9 cellular contexts compared by ENCODE assay signal in the genomic region with DNA sequence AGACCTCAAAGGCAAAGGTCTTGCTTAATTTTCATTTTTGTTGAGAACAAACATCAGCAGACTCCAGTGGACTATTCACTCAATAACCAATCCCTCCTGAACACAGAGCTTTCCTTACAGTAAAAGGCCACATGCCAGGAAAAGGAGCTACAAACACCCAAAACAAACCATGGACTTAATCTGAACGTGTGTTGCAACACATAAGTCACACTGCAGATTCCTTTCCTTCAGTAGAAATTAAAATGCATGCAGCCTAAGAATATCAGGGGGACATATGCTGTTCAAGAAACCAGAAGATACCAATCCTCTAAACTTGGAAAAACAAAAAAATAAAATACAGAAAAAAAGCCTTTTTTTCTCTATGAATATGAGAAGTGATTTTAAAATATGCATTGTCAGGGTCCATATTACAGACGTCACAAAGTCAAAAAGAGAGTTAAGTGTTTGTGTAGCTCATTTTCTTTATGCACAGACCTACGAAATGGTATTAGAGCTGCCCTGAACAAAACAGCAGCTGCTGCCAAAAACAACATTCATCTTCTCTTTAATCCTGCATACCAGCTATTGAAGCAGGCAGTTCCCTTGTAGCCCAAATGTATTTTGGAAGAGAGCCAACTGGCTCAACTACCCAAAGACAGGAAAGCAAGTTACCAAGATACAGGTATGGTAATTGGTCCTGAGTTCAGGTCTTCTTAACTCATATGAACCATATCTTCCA. TPM values are rescaled to one million over a fixed set of nuclear protein-coding genes. Genes with fewer than 3 reads are reported as not detected.
DNase-seq lines count a peak whose midpoint lies in the region; ATAC-seq and TF ChIP-seq lines count a peak whose summit lies in the region.
"Had no signal": no experiment of that assay in that cellular context is flagged by ENCODE, and none has a peak within 500 bp of the region (broad histone marks: within the 10 kb centered on the region; RNA-seq: fewer than 3 reads in every experiment).

No MANE protein-coding gene starts in this region.

- peaks cover 0 to 3% (median 0%) of the 10 kb centered on the region in 9 donors for H3K9me3 Mint-ChIP-seq in naive thymus-derived CD8-positive, alpha-beta T cell
- peaks cover 3% of the 10 kb centered on the region for H3K9me3 Mint-ChIP-seq in stimulated activated memory B cell treated with anti-CD40 and anti-IgM and Interleukin-4, amounts not matched to agents 10 μg/mL and 1 μg/mL and 100 μg/mL, for 72 hours

- POLR2A ChIA-PET in naive thymus-derived CD8-positive, alpha-beta T cell (lab: Charles Lee): no interaction called here

- no peak for TF ChIP-seq CTCF in esophagus squamous epithelium (IDR thresholded peaks at IDR 0.05)

- WGBS in esophagus squamous epithelium, 2 donors: 8 to 13% methylated on average over 3 of the region's 3 CpGs

- H3K27me3 Mint-ChIP-seq in naive thymus-derived CD8-positive, alpha-beta T cell: no peaks in the 10 kb centered on the region
- H3K27me3 Mint-ChIP-seq in stimulated activated memory B cell treated with anti-CD40 and anti-IgM and Interleukin-4, amounts not matched to agents 10 μg/mL and 1 μg/mL and 100 μg/mL, for 72 hours: no peaks in the 10 kb centered on the region

- H3K4me1 Mint-ChIP-seq in naive thymus-derived CD8-positive, alpha-beta T cell: no peaks in the 10 kb centered on the region
- H3K4me1 Mint-ChIP-seq in stimulated activated memory B cell treated with anti-CD40 and anti-IgM and Interleukin-4, amounts not matched to agents 10 μg/mL and 1 μg/mL and 100 μg/mL, for 72 hours: no peaks in the 10 kb centered on the region

- H3K4me1 ChIP-seq in esophagus squamous epithelium: peaks cover 0 to 68% (median 32%) of the 10 kb centered on the region in 3 donors

- DNase-seq in GM04504 (ENCODE audit: low read depth): peak; percentile 78
- DNase-seq in NCI-H510A treated with DMSO at 0.1 percent for 48 hours (lab: John Stamatoyannopoulos, UW): peak; percentile 90
- no peak for DNase-seq in esophagus squamous epithelium (lab: John Stamatoyannopoulos, UW)
- DNase-seq in sciatic nerve (ENCODE audit: low spot score): no peak
- DNase-seq in central memory CD4-positive, alpha-beta T cell: no peak
- DNase-seq in naive thymus-derived CD8-positive, alpha-beta T cell: no peak
- DNase-seq in stimulated activated CD4-positive, alpha-beta T cell treated with anti-CD3 and anti-CD28 coated beads, Interleukin-2, amount 100 ng/mL, for 48 hours: no peak
- DNase-seq: posterior cingulate gyrus had no signal

- peak overlapping the region in 1 of 4 donors; percentile 4 for H3K4me3 ChIP-seq in esophagus squamous epithelium

- no peak overlapping the region for H3K4me3 Mint-ChIP-seq in naive thymus-derived CD8-positive, alpha-beta T cell
- H3K4me3 Mint-ChIP-seq in stimulated activated memory B cell treated with anti-CD40 and anti-IgM and Interleukin-4, amounts not matched to agents 10 μg/mL and 1 μg/mL and 100 μg/mL, for 72 hours: no peak overlapping the region

- H3K27ac Mint-ChIP-seq in naive thymus-derived CD8-positive, alpha-beta T cell: no peak overlapping the region
- H3K27ac Mint-ChIP-seq in stimulated activated memory B cell treated with anti-CD40 and anti-IgM and Interleukin-4, amounts not matched to agents 10 μg/mL and 1 μg/mL and 100 μg/mL, for 72 hours: no peak overlapping the region

- intact Hi-C loops in esophagus squamous epithelium (cut with DNase I): no loop called here
- intact Hi-C loops in sciatic nerve (cut with DNase I): no loop called here

- H3K27me3 ChIP-seq in esophagus squamous epithelium: no peaks in the 10 kb centered on the region

- TF ChIP-seq POLR2A in esophagus squamous epithelium (IDR thresholded peaks at IDR 0.05): no peak

- no peaks in the 10 kb centered on the region for H3K36me3 ChIP-seq in esophagus squamous epithelium

- ATAC-seq in sciatic nerve: peak; percentile 92
- no peak for ATAC-seq in naive thymus-derived CD8-positive, alpha-beta T cell
- ATAC-seq in stimulated activated memory B cell treated with anti-CD40 and anti-IgM and Interleukin-4, amounts not matched to agents 10 μg/mL and 1 μg/mL and 100 μg/mL, for 72 hours: no peak

- H3K9me3 ChIP-seq in esophagus squamous epithelium: no peaks in the 10 kb centered on the region

- H3K36me3 Mint-ChIP-seq in naive thymus-derived CD8-positive, alpha-beta T cell: no peaks in the 10 kb centered on the region
- H3K36me3 Mint-ChIP-seq in stimulated activated memory B cell treated with anti-CD40 and anti-IgM and Interleukin-4, amounts not matched to agents 10 μg/mL and 1 μg/mL and 100 μg/mL, for 72 hours: no peaks in the 10 kb centered on the region

- peak overlapping the region in 3 of 4 donors; percentile 32 to 68 (median 35) for H3K27ac ChIP-seq in esophagus squamous epithelium

RNA-seq across cellular contexts. Expression of gene KITLG, which starts 26.2 kb away (rescaled TPM):
- total RNA-seq in esophagus squamous epithelium: 10 to 100 TPM in 3 of 4 donors, 1 to 10 TPM in 1; 3.9 to 33.0 (median 14.7) TPM
- 32.1 TPM for total RNA-seq in sciatic nerve
- under 1 TPM in 1 of 2 experiments, not detected in 1; 0.33 TPM for total RNA-seq in naive thymus-derived CD8-positive, alpha-beta T cell
- polyA plus RNA-seq in naive thymus-derived CD8-positive, alpha-beta T cell: not detected

Comparison
In these comparisons a context has a peak if more than half of its experiments do, and no peak if none do; other contexts are left out.
1. DNase-seq: peak in GM04504 (single experiment) and NCI-H510A treated with DMSO at 0.1 percent for 48 hours (single experiment); none in esophagus squamous epithelium (single experiment), sciatic nerve (single experiment), central memory CD4-positive, alpha-beta T cell (single experiment), naive thymus-derived CD8-positive, alpha-beta T cell (0 of 10) and stimulated activated CD4-positive, alpha-beta T cell treated with anti-CD3 and anti-CD28 coated beads, Interleukin-2, amount 100 ng/mL, for 48 hours (0 of 2).